ENCODE assay signal across 28 cellular contexts in genomic region chr1:201809876-201810275, GRCh38.
"Had no signal": no experiment of that assay in that cellular context is flagged by ENCODE, and none has a peak within 500 bp of the region (broad histone marks: within the 10 kb centered on the region; RNA-seq: fewer than 3 reads in every experiment).

No MANE protein-coding gene starts in this region.

- H3K36me3 Mint-ChIP-seq: stimulated activated effector memory CD8-positive, alpha-beta T cell treated with anti-CD3 and anti-CD28 coated beads, Interleukin-12 subunit alpha, Interleukin-12 subunit beta, amount 100 ng/mL, for 72 hours had no signal

- H3K4me3 ChIP-seq: stomach, suprapubic skin, testis, thoracic aorta, thyroid gland, tibial artery, tibial nerve, transverse colon, upper lobe of left lung, upper lobe of right lung, uterus, vagina had no signal

- H3K4me1 ChIP-seq: stomach, suprapubic skin, testis, thyroid gland, tibial artery, tibial nerve, transverse colon, upper lobe of left lung, upper lobe of right lung, uterus, vagina had no signal

- DNase-seq: stimulated activated CD4-positive, alpha-beta T cell treated with anti-CD3 and anti-CD28 coated beads, Interleukin-2, amount 100 ng/mL, for 48 hours; stimulated activated CD4-positive, alpha-beta T cell treated with anti-CD3 and anti-CD28 coated beads, Interleukin-4, amount 100 ng/mL, for 1 hour; stimulated activated CD4-positive, alpha-beta T cell treated with anti-CD3 and anti-CD28 coated beads, Interleukin-4, amount 100 ng/mL, for 24 hours; stimulated activated CD4-positive, alpha-beta T cell treated with anti-CD3 and anti-CD28 coated beads, Interleukin-4, amount 100 ng/mL, for 4 hours; stimulated activated CD8-positive, alpha-beta memory T cell treated with anti-CD3 and anti-CD28 coated beads, Interleukin-4, amount 100 ng/mL, for 48 hours; stimulated activated naive B cell treated with anti-CD40 and anti-IgM and Interleukin-4, amounts not matched to agents 10 μg/mL and 1 μg/mL and 100 μg/mL, for 72 hours; stimulated activated naive CD4-positive, alpha-beta T cell; stimulated activated naive CD4-positive, alpha-beta T cell treated with Interleukin-2 at 50 U/mL for 16 hours; stimulated activated naive CD8-positive, alpha-beta T cell treated with anti-CD3 and anti-CD28 coated beads, Interleukin-15, amount 100 ng/mL, for 72 hours; stimulated activated naive CD8-positive, alpha-beta T cell treated with anti-CD3 and anti-CD28 coated beads, Interleukin-15, Interleukin-2, amounts not matched to agents 100 U/mL and 50 U/mL, for 24 hours; stomach; substantia nigra; testis; thyroid gland; tibial artery; transverse colon; trophoblast cell; upper lobe of right lung; uterus had no signal

- ATAC-seq: stimulated activated effector memory CD8-positive, alpha-beta T cell treated with anti-CD3 and anti-CD28 coated beads, Interleukin-12 subunit alpha, Interleukin-12 subunit beta, amount 100 ng/mL, for 72 hours; stimulated activated memory B cell treated with anti-CD40 and anti-IgM and Interleukin-4, amounts not matched to agents 10 μg/mL and 1 μg/mL and 100 μg/mL, for 72 hours; stimulated activated naive B cell treated with anti-CD40 and anti-IgM and Interleukin-4, amounts not matched to agents 10 μg/mL and 1 μg/mL and 100 μg/mL, for 72 hours; stimulated activated naive CD8-positive, alpha-beta T cell treated with anti-CD3 and anti-CD28 coated beads, Interleukin-15, amount 100 ng/mL, for 72 hours; stimulated activated naive CD8-positive, alpha-beta T cell treated with anti-CD3 and anti-CD28 coated beads, Interleukin-15, Interleukin-2, amounts not matched to agents 100 U/mL and 50 U/mL, for 24 hours; upper lobe of right lung had no signal

- H3K27ac Mint-ChIP-seq: stimulated activated effector memory CD8-positive, alpha-beta T cell treated with anti-CD3 and anti-CD28 coated beads, Interleukin-12 subunit alpha, Interleukin-12 subunit beta, amount 100 ng/mL, for 72 hours; stimulated activated memory B cell treated with anti-CD40 and anti-IgM and Interleukin-4, amounts not matched to agents 10 μg/mL and 1 μg/mL and 100 μg/mL, for 72 hours; stimulated activated naive B cell treated with anti-CD40 and anti-IgM and Interleukin-4, amounts not matched to agents 10 μg/mL and 1 μg/mL and 100 μg/mL, for 72 hours; stimulated activated naive CD8-positive, alpha-beta T cell treated with anti-CD3 and anti-CD28 coated beads, Interleukin-15, Interleukin-2, amounts not matched to agents 100 ng/mL and 50 ng/mL, for 24 hours; type B pancreatic cell had no signal

- H3K9me3 ChIP-seq: stomach, suprapubic skin, testis, thoracic aorta, thyroid gland, tibial artery, tibial nerve, transverse colon, upper lobe of left lung, upper lobe of right lung, uterus, vagina had no signal

- H3K27me3 Mint-ChIP-seq: stimulated activated memory B cell treated with anti-CD40 and anti-IgM and Interleukin-4, amounts not matched to agents 10 μg/mL and 1 μg/mL and 100 μg/mL, for 72 hours; stimulated activated naive B cell treated with anti-CD40 and anti-IgM and Interleukin-4, amounts not matched to agents 10 μg/mL and 1 μg/mL and 100 μg/mL, for 72 hours; stimulated activated naive CD8-positive, alpha-beta T cell treated with anti-CD3 and anti-CD28 coated beads, Interleukin-15, amount 100 ng/mL, for 72 hours; stimulated activated naive CD8-positive, alpha-beta T cell treated with anti-CD3 and anti-CD28 coated beads, Interleukin-15, Interleukin-2, amounts not matched to agents 100 ng/mL and 50 ng/mL, for 24 hours; type B pancreatic cell had no signal

- H3K27ac ChIP-seq: stomach, suprapubic skin, testis, thoracic aorta, thyroid gland, tibial artery, tibial nerve, transverse colon, upper lobe of left lung, upper lobe of right lung, uterus, vagina had no signal

- H3K27me3 ChIP-seq: stomach, suprapubic skin, testis, thyroid gland, tibial artery, tibial nerve, transverse colon, upper lobe of left lung, upper lobe of right lung, uterus, vagina had no signal

- H3K4me3 Mint-ChIP-seq: stimulated activated effector memory CD8-positive, alpha-beta T cell treated with anti-CD3 and anti-CD28 coated beads, Interleukin-12 subunit alpha, Interleukin-12 subunit beta, amount 100 ng/mL, for 72 hours; stimulated activated memory B cell treated with anti-CD40 and anti-IgM and Interleukin-4, amounts not matched to agents 10 μg/mL and 1 μg/mL and 100 μg/mL, for 72 hours; stimulated activated naive B cell treated with anti-CD40 and anti-IgM and Interleukin-4, amounts not matched to agents 10 μg/mL and 1 μg/mL and 100 μg/mL, for 72 hours; stimulated activated naive CD8-positive, alpha-beta T cell treated with anti-CD3 and anti-CD28 coated beads, Interleukin-15, amount 100 ng/mL, for 72 hours; stimulated activated naive CD8-positive, alpha-beta T cell treated with anti-CD3 and anti-CD28 coated beads, Interleukin-15, Interleukin-2, amounts not matched to agents 100 ng/mL and 50 ng/mL, for 24 hours; type B pancreatic cell had no signal

- H3K9me3 Mint-ChIP-seq: stimulated activated effector memory CD8-positive, alpha-beta T cell treated with anti-CD3 and anti-CD28 coated beads, Interleukin-12 subunit alpha, Interleukin-12 subunit beta, amount 100 ng/mL, for 72 hours; stimulated activated memory B cell treated with anti-CD40 and anti-IgM and Interleukin-4, amounts not matched to agents 10 μg/mL and 1 μg/mL and 100 μg/mL, for 72 hours; stimulated activated naive B cell treated with anti-CD40 and anti-IgM and Interleukin-4, amounts not matched to agents 10 μg/mL and 1 μg/mL and 100 μg/mL, for 72 hours; stimulated activated naive CD8-positive, alpha-beta T cell treated with anti-CD3 and anti-CD28 coated beads, Interleukin-15, amount 100 ng/mL, for 72 hours; stimulated activated naive CD8-positive, alpha-beta T cell treated with anti-CD3 and anti-CD28 coated beads, Interleukin-15, Interleukin-2, amounts not matched to agents 100 ng/mL and 50 ng/mL, for 24 hours; type B pancreatic cell had no signal

- H3K36me3 ChIP-seq: uterus had no signal

- H3K4me1 Mint-ChIP-seq: stimulated activated effector memory CD8-positive, alpha-beta T cell treated with anti-CD3 and anti-CD28 coated beads, Interleukin-12 subunit alpha, Interleukin-12 subunit beta, amount 100 ng/mL, for 72 hours; stimulated activated memory B cell treated with anti-CD40 and anti-IgM and Interleukin-4, amounts not matched to agents 10 μg/mL and 1 μg/mL and 100 μg/mL, for 72 hours; stimulated activated naive B cell treated with anti-CD40 and anti-IgM and Interleukin-4, amounts not matched to agents 10 μg/mL and 1 μg/mL and 100 μg/mL, for 72 hours; stimulated activated naive CD8-positive, alpha-beta T cell treated with anti-CD3 and anti-CD28 coated beads, Interleukin-15, amount 100 ng/mL, for 72 hours had no signal
